ENCODE assay signal across 1 cellular context in genomic region chr11:35147273-35147672, GRCh38.
TF ChIP-seq lines count a peak whose summit lies in the region.

No MANE protein-coding gene starts in this region.

TF ChIP-seq in A549, 52 proteins besides CTCF, POLR2A, EP300 and RAD21 (continued from another document):
- TF ChIP-seq ATOH8 (CRISPR knock-in tag; IDR thresholded peaks at IDR 0.05; ENCODE audit: low read depth), result no peak
- TF ChIP-seq, protein P1, sequence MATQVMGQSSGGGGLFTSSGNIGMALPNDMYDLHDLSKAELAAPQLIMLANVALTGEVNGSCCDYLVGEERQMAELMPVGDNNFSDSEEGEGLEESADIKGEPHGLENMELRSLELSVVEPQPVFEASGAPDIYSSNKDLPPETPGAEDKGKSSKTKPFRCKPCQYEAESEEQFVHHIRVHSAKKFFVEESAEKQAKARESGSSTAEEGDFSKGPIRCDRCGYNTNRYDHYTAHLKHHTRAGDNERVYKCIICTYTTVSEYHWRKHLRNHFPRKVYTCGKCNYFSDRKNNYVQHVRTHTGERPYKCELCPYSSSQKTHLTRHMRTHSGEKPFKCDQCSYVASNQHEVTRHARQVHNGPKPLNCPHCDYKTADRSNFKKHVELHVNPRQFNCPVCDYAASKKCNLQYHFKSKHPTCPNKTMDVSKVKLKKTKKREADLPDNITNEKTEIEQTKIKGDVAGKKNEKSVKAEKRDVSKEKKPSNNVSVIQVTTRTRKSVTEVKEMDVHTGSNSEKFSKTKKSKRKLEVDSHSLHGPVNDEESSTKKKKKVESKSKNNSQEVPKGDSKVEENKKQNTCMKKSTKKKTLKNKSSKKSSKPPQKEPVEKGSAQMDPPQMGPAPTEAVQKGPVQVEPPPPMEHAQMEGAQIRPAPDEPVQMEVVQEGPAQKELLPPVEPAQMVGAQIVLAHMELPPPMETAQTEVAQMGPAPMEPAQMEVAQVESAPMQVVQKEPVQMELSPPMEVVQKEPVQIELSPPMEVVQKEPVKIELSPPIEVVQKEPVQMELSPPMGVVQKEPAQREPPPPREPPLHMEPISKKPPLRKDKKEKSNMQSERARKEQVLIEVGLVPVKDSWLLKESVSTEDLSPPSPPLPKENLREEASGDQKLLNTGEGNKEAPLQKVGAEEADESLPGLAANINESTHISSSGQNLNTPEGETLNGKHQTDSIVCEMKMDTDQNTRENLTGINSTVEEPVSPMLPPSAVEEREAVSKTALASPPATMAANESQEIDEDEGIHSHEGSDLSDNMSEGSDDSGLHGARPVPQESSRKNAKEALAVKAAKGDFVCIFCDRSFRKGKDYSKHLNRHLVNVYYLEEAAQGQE (IDR thresholded peaks at IDR 0.05), result no peak
TF ChIP-seq in A549: peak in this region for 0.
